ENCODE assay signal across 8 cellular contexts in genomic region chr1:16032388-16033100, GRCh38. TPM values are rescaled to one million over a fixed set of nuclear protein-coding genes. Genes with fewer than 3 reads are reported as not detected.
A peak's percentile ranks its signal among the peaks of the same experiment; 100 is the strongest.
DNase-seq lines count a peak whose midpoint lies in the region; ATAC-seq and TF ChIP-seq lines count a peak whose summit lies in the region.

No MANE protein-coding gene starts in this region.

- H3K27me3 ChIP-seq in Loucy (ENCODE audit: insufficient read depth, low read length, poor library complexity, severe bottlenecking) (no peaks in the 10 kb centered on the region), gastrocnemius medialis (no peaks in the 10 kb centered on the region)

- no peak overlapping the region for H3K4me3 ChIP-seq in Loucy (ENCODE audit: low read length, poor library complexity, severe bottlenecking)
- H3K4me3 ChIP-seq in astrocyte of the spinal cord (ENCODE audit: low read depth, low read length) = no peak overlapping the region
- H3K4me3 ChIP-seq in gastrocnemius medialis = no peak overlapping the region

- intact Hi-C loops in gastrocnemius medialis (cut with DNase I; ENCODE audit: low total_unique reads) = loop anchor here (1.0 kb wide), 1 partner anchor 23 kb away; no protein-coding TSS in a partner anchor

- ATAC-seq in GM18867 (IDR thresholded peaks at IDR 0.05; ENCODE audit: unreplicated experiment) = peak; percentile 56
- peak; percentile 89 to 91 for ATAC-seq in gastrocnemius medialis
- no peak for ATAC-seq in HG02840 (IDR thresholded peaks at IDR 0.05; ENCODE audit: low FRiP score, unreplicated experiment)

- peak; percentile 75 for TF ChIP-seq CTCF in Loucy (conservative IDR thresholded peaks at IDR 0.05; ENCODE audit: low read length)
- peak; percentile 99 for TF ChIP-seq CTCF in astrocyte of the spinal cord (IDR thresholded peaks at IDR 0.05; ENCODE audit: low read depth, low read length)
- TF ChIP-seq CTCF in gastrocnemius medialis (IDR thresholded peaks at IDR 0.05 in 4 of 5, conservative IDR thresholded peaks at IDR 0.05 in 1 of 5) = peak; percentile 96 to 100 (median 100)

- no peak overlapping the region for H2AFZ ChIP-seq in Loucy (ENCODE audit: low read length)

- H3K4me2 ChIP-seq in Loucy (ENCODE audit: low read depth, low read length, poor library complexity, severe bottlenecking) = no peak overlapping the region

- no peak overlapping the region for H3K9ac ChIP-seq in Loucy (ENCODE audit: low read depth, low read length, poor library complexity, severe bottlenecking)

- no peaks in the 10 kb centered on the region for H3K36me3 ChIP-seq in Loucy (ENCODE audit: insufficient read depth, low read length)
- no peaks in the 10 kb centered on the region for H3K36me3 ChIP-seq in gastrocnemius medialis

- peak overlapping the region in 2 of 4 donors; percentile 12 to 19 for H3K27ac ChIP-seq in gastrocnemius medialis

- no peaks in the 10 kb centered on the region for H3K79me2 ChIP-seq in Loucy (ENCODE audit: insufficient read depth, low read length)

- no peaks in the 10 kb centered on the region for H4K20me1 ChIP-seq in Loucy (ENCODE audit: insufficient read depth, low read length, poor library complexity, severe bottlenecking)

- TF ChIP-seq POLR2A in gastrocnemius medialis (IDR thresholded peaks at IDR 0.05) = no peak

- in situ Hi-C loops in astrocyte of the spinal cord (cut with HindIII; ENCODE audit: low sequenced_read_pairs) (no loop called here), gastrocnemius medialis (cut with MboI; ENCODE audit: low sequenced_read_pairs in 4 of 4) (no loop called here)

- no peaks in the 10 kb centered on the region for H3K9me2 ChIP-seq in Loucy (replicated peaks; ENCODE audit: low read depth, low read length)

- peak; percentile 30 to 59 for DNase-seq in AML-193 (lab: John Stamatoyannopoulos, UW)
- peak; percentile 58 to 70 for DNase-seq in SW 1271 (lab: John Stamatoyannopoulos, UW)
- DNase-seq in astrocyte of the spinal cord (ENCODE audit: low read depth, low spot score) = peak; percentile 85
- DNase-seq in hippocampal formation (lab: John Stamatoyannopoulos, UW) = peak; percentile 27 to 44
- DNase-seq in gastrocnemius medialis = peak; percentile 76 to 94

- H3K9me3 ChIP-seq in Loucy (ENCODE audit: insufficient read depth, low read depth, low read length) (no peaks in the 10 kb centered on the region), gastrocnemius medialis (no peaks in the 10 kb centered on the region)

- H3F3A ChIP-seq in Loucy (ENCODE audit: low read depth) = no peaks in the 10 kb centered on the region

- H3K4me1 ChIP-seq in Loucy (ENCODE audit: insufficient read depth, low read length, poor library complexity, severe bottlenecking) (no peaks in the 10 kb centered on the region), gastrocnemius medialis (peaks cover 5 to 6% of the 10 kb centered on the region in 2 donors)

RNA-seq across cellular contexts. Expression of gene CLCNKA, which starts 10.7 kb away (rescaled TPM):
- total RNA-seq in gastrocnemius medialis = under 1 TPM in 3 of 4 donors, not detected in 1; 0.64 to 0.94 (median 0.80) TPM

RNA-seq across cellular contexts. Expression of gene CLCNKB, which starts 11.0 kb away (rescaled TPM):
- not detected for total RNA-seq in gastrocnemius medialis

RNA-seq across cellular contexts. Expression of gene HSPB7, which starts 14.7 kb away (rescaled TPM):
- total RNA-seq in gastrocnemius medialis = 1,000 to 10,000 TPM in 1 of 4 donors, 100 to 1,000 TPM in 3; 355 to 1,466 (median 716) TPM

RNA-seq across cellular contexts. Expression of gene SRARP, which starts 28.5 kb away (rescaled TPM):
- under 1 TPM in 2 of 4 donors, not detected in 2; 0.10 to 0.19 TPM for total RNA-seq in gastrocnemius medialis

RNA-seq across cellular contexts. Expression of gene FAM131C, which starts 40.9 kb away (rescaled TPM):
- not detected for total RNA-seq in gastrocnemius medialis
